In genomic region chr1:150109567-150109966, GRCh38 we compare ENCODE assay signal across 15 cellular contexts. TPM values are rescaled to one million over a fixed set of nuclear protein-coding genes. Genes with fewer than 3 reads are reported as not detected.
DNase-seq lines count a peak whose midpoint lies in the region; ATAC-seq and TF ChIP-seq lines count a peak whose summit lies in the region.
"Had no signal": no experiment of that assay in that cellular context is flagged by ENCODE, and none has a peak within 500 bp of the region (broad histone marks: within the 10 kb centered on the region; RNA-seq: fewer than 3 reads in every experiment).

No MANE protein-coding gene starts in this region.

- H3K4me3 Mint-ChIP-seq in activated CD4-positive, alpha-beta T cell treated with anti-CD3 and anti-CD28 coated beads, Interleukin-2, amount 10 ng/mL, durations not matched to agents 7 days and 5 days = peak overlapping the region; percentile 68
- H3K4me3 Mint-ChIP-seq in stimulated activated naive B cell treated with anti-CD40 and anti-IgM and Interleukin-4, amounts not matched to agents 10 μg/mL and 1 μg/mL and 100 μg/mL, for 72 hours = peak overlapping the region in 1 of 2 donors; percentile 16
- H3K4me3 Mint-ChIP-seq: GM23338 had no signal

- TF ChIP-seq POLR2A in Peyer's patch (IDR thresholded peaks at IDR 0.05) = no peak

- no peak for TF ChIP-seq CTCF in Peyer's patch (IDR thresholded peaks at IDR 0.05)

- H3K27me3 ChIP-seq in Peyer's patch = no peaks in the 10 kb centered on the region
- no peaks in the 10 kb centered on the region for H3K27me3 ChIP-seq in effector memory CD4-positive, alpha-beta T cell (replicated peaks; ENCODE audit: control insufficient read depth, insufficient read depth, low read length, poor library complexity, severe bottlenecking)
- H3K27me3 ChIP-seq: tibial artery had no signal

- H3K27ac ChIP-seq in Peyer's patch = peak overlapping the region in 3 of 4 donors; percentile 31 to 55 (median 41)
- H3K27ac ChIP-seq in effector memory CD4-positive, alpha-beta T cell (ENCODE audit: insufficient read depth, low read length, poor library complexity, severe bottlenecking) = peak overlapping the region; percentile 67
- H3K27ac ChIP-seq: A549, tibial artery had no signal

- no peaks in the 10 kb centered on the region for H3K9me3 ChIP-seq in Peyer's patch
- H3K9me3 ChIP-seq in effector memory CD4-positive, alpha-beta T cell (ENCODE audit: control insufficient read depth, low read length) = no peaks in the 10 kb centered on the region
- H3K9me3 ChIP-seq: A549, tibial artery had no signal

- ATAC-seq in stimulated activated naive B cell treated with anti-CD40 and anti-IgM and Interleukin-4, amounts not matched to agents 10 μg/mL and 1 μg/mL and 100 μg/mL, for 72 hours (replicated peaks) = peak; percentile 50 to 71
- no peak for ATAC-seq in HG03045 (IDR thresholded peaks at IDR 0.05; ENCODE audit: unreplicated experiment)
- ATAC-seq: A549, GM23338 had no signal

- H3K4me1 Mint-ChIP-seq in activated CD4-positive, alpha-beta T cell treated with anti-CD3 and anti-CD28 coated beads, Interleukin-2, amount 10 ng/mL, durations not matched to agents 7 days and 5 days = peaks cover 70% of the 10 kb centered on the region
- H3K4me1 Mint-ChIP-seq in stimulated activated naive B cell treated with anti-CD40 and anti-IgM and Interleukin-4, amounts not matched to agents 10 μg/mL and 1 μg/mL and 100 μg/mL, for 72 hours = peaks cover 2 to 23% of the 10 kb centered on the region in 2 donors

- H3K4me3 ChIP-seq in Peyer's patch = no peak overlapping the region
- peak overlapping the region; percentile 46 for H3K4me3 ChIP-seq in effector memory CD4-positive, alpha-beta T cell (ENCODE audit: insufficient read depth, low read depth, low read length, poor library complexity, severe bottlenecking)
- H3K4me3 ChIP-seq: A549, GM23338, tibial artery had no signal

- H3K27ac Mint-ChIP-seq in activated CD4-positive, alpha-beta T cell treated with anti-CD3 and anti-CD28 coated beads, Interleukin-2, amount 10 ng/mL, durations not matched to agents 7 days and 5 days = peak overlapping the region; percentile 94
- peak overlapping the region; percentile 38 for H3K27ac Mint-ChIP-seq in stimulated activated naive B cell treated with anti-CD40 and anti-IgM and Interleukin-4, amounts not matched to agents 10 μg/mL and 1 μg/mL and 100 μg/mL, for 72 hours
- H3K27ac Mint-ChIP-seq: GM23338 had no signal

- peaks cover 57% of the 10 kb centered on the region for H3K36me3 Mint-ChIP-seq in activated CD4-positive, alpha-beta T cell treated with anti-CD3 and anti-CD28 coated beads, Interleukin-2, amount 10 ng/mL, durations not matched to agents 7 days and 5 days (ENCODE audit: low read depth)
- peaks cover 36 to 46% of the 10 kb centered on the region in 2 donors for H3K36me3 Mint-ChIP-seq in stimulated activated naive B cell treated with anti-CD40 and anti-IgM and Interleukin-4, amounts not matched to agents 10 μg/mL and 1 μg/mL and 100 μg/mL, for 72 hours

- no peaks in the 10 kb centered on the region for H3K27me3 Mint-ChIP-seq in activated CD4-positive, alpha-beta T cell treated with anti-CD3 and anti-CD28 coated beads, Interleukin-2, amount 10 ng/mL, durations not matched to agents 7 days and 5 days
- H3K27me3 Mint-ChIP-seq in stimulated activated naive B cell treated with anti-CD40 and anti-IgM and Interleukin-4, amounts not matched to agents 10 μg/mL and 1 μg/mL and 100 μg/mL, for 72 hours = no peaks in the 10 kb centered on the region

- peaks cover 12% of the 10 kb centered on the region for H3K9me3 Mint-ChIP-seq in activated CD4-positive, alpha-beta T cell treated with anti-CD3 and anti-CD28 coated beads, Interleukin-2, amount 10 ng/mL, durations not matched to agents 7 days and 5 days
- peaks cover 0 to 2% of the 10 kb centered on the region in 2 donors for H3K9me3 Mint-ChIP-seq in stimulated activated naive B cell treated with anti-CD40 and anti-IgM and Interleukin-4, amounts not matched to agents 10 μg/mL and 1 μg/mL and 100 μg/mL, for 72 hours

- CTCF ChIA-PET in activated CD4-positive, alpha-beta T cell treated with anti-CD3 and anti-CD28 coated beads, Interleukin-2, amount 10 ng/mL, durations not matched to agents 7 days and 5 days (lab: Charles Lee) = interaction anchor here (1.6 kb wide), 1 partner anchor 12 kb away, joined by 3 read pairs; no protein-coding TSS in a partner anchor

- no peaks in the 10 kb centered on the region for H3K4me1 ChIP-seq in Peyer's patch
- H3K4me1 ChIP-seq in effector memory CD4-positive, alpha-beta T cell (ENCODE audit: control insufficient read depth, insufficient read depth, low read length, poor library complexity, severe bottlenecking) = peaks cover 45% of the 10 kb centered on the region
- H3K4me1 ChIP-seq: A549, tibial artery had no signal

- POLR2A ChIA-PET in activated CD4-positive, alpha-beta T cell treated with anti-CD3 and anti-CD28 coated beads, Interleukin-2, amount 10 ng/mL, durations not matched to agents 7 days and 5 days (lab: Charles Lee) = no interaction called here

- peak; percentile 8 for DNase-seq in activated CD4-positive, alpha-beta T cell treated with anti-CD3 and anti-CD28 coated beads, Interleukin-2, amount 10 ng/mL, durations not matched to agents 7 days and 5 days
- DNase-seq in activated CD4-positive, alpha-beta T cell treated with anti-CD3 and anti-CD28 coated beads for 4 hours = no peak
- DNase-seq in Peyer's patch (no peak), 8988T (no peak)
- no peak for DNase-seq in effector memory CD4-positive, alpha-beta T cell
- no peak for DNase-seq in stimulated activated naive B cell treated with anti-CD40 and anti-IgM and Interleukin-4, amounts not matched to agents 10 μg/mL and 1 μg/mL and 100 μg/mL, for 72 hours
- DNase-seq in stimulated activated CD4-positive, alpha-beta T cell treated with anti-CD3 and anti-CD28 coated beads, Interleukin-2, amount 100 ng/mL, for 24 hours = no peak
- DNase-seq: activated CD8-positive, alpha-beta memory T cell treated with anti-CD3 and anti-CD28 coated beads for 24 hours; aorta; foreskin fibroblast; NCI-H2171 treated with DMSO at 0.1 percent for 48 hours; tibial artery had no signal

- H3K36me3 ChIP-seq in Peyer's patch = no peaks in the 10 kb centered on the region
- no peaks in the 10 kb centered on the region for H3K36me3 ChIP-seq in effector memory CD4-positive, alpha-beta T cell (ENCODE audit: control insufficient read depth, insufficient read depth, low read length)

RNA-seq across cellular contexts. Expression of gene PLEKHO1, which starts 40.1 kb away (rescaled TPM):
- 10 to 100 TPM; 65.6 to 67.7 TPM for total RNA-seq in activated CD4-positive, alpha-beta T cell treated with anti-CD3 and anti-CD28 coated beads, Interleukin-2, amount 10 ng/mL, durations not matched to agents 7 days and 5 days
- total RNA-seq in Peyer's patch = 100 to 1,000 TPM in 1 of 4 donors, 10 to 100 TPM in 3; 12.6 to 106 (median 29.6) TPM

RNA-seq across cellular contexts. Expression of gene VPS45, which starts 42.0 kb away (rescaled TPM):
- 10 to 100 TPM; 34.1 to 38.1 TPM for total RNA-seq in activated CD4-positive, alpha-beta T cell treated with anti-CD3 and anti-CD28 coated beads, Interleukin-2, amount 10 ng/mL, durations not matched to agents 7 days and 5 days
- 10 to 100 TPM; 36.1 to 70.1 (median 42.0) TPM for total RNA-seq in Peyer's patch
